16 cellular contexts compared by ENCODE assay signal in the genomic region with DNA sequence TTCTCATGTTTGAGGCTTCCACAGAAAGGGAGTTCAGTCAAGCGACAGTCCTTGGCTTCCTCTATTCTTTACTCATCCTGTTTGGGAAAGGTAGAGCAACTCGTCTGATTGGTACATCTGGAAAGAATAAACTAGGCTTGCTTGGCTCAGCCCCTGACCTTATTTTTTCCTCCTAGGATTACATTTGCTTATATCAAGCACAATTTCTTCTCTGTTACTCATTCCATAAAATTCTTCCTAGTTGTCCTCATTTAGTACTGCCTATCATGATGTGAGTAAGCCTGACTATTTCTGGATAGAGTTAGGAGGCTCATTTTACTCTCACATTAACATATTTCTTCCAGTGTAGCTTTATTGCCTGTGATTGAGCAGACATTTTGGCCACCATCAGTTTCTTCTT. TPM values are rescaled to one million over a fixed set of nuclear protein-coding genes. Genes with fewer than 3 reads are reported as not detected.
DNase-seq lines count a peak whose midpoint lies in the region; ATAC-seq and TF ChIP-seq lines count a peak whose summit lies in the region.
"Had no signal": no experiment of that assay in that cellular context is flagged by ENCODE, and none has a peak within 500 bp of the region (broad histone marks: within the 10 kb centered on the region; RNA-seq: fewer than 3 reads in every experiment).

No MANE protein-coding gene starts in this region.

- H3K4me3 ChIP-seq in SK-N-SH (ENCODE audit: low read depth in 2 of 2, low read length in 1 of 2) (no peak overlapping the region), smooth muscle cell (no peak overlapping the region)

- DNase-seq in EL (peak; percentile 56), SK-N-SH (no peak), fibroblast of the conjunctiva (ENCODE audit: low read depth) (peak; percentile 78), smooth muscle cell (lab: John Stamatoyannopoulos, UW; ENCODE audit: unreplicated experiment) (no peak), nucleus accumbens (lab: John Stamatoyannopoulos, UW) (no peak), midbrain (lab: John Stamatoyannopoulos, UW) (no peak)
- no peak for DNase-seq in stimulated activated CD4-positive, alpha-beta T cell treated with anti-CD3 and anti-CD28 coated beads, Interleukin-1b, Interleukin-23, amount 100 ng/mL, for 48 hours
- DNase-seq: activated CD4-positive, alpha-beta T cell treated with anti-CD3 and anti-CD28 coated beads, Interleukin-2, amount 10 ng/mL, durations not matched to agents 7 days and 5 days; activated T-cell treated with anti-CD3 and anti-CD28 coated beads, Interleukin-2, amount 50 U/mL, for 72 hours; anterior cingulate cortex; CD8-positive, alpha-beta T cell; islet precursor cell; KG1; NCI-H524 treated with DMSO at 0.1 percent for 48 hours; stimulated activated CD8-positive, alpha-beta memory T cell treated with anti-CD3 and anti-CD28 coated beads, Interleukin-4, amount 100 ng/mL, for 48 hours had no signal

- CTCF ChIA-PET in SK-N-SH (lab: Yijun Ruan, JAX), result no interaction called here

- ATAC-seq in GM19397 (IDR thresholded peaks at IDR 0.05; ENCODE audit: unreplicated experiment), result no peak
- ATAC-seq: CD8-positive, alpha-beta T cell had no signal

- peak in 1 of 2 experiments; percentile 21; a peak in 1 of 4 replicates for TF ChIP-seq EP300 in SK-N-SH (IDR thresholded peaks at IDR 0.05; ENCODE audit: borderline replicate concordance in 1 of 2, low read depth in 1 of 2, low read length in 1 of 2)

- no peaks in the 10 kb centered on the region for H3K9me2 ChIP-seq in SK-N-SH

- no peaks in the 10 kb centered on the region for H3K27me3 ChIP-seq in SK-N-SH (ENCODE audit: insufficient read depth)
- no peaks in the 10 kb centered on the region for H3K27me3 ChIP-seq in smooth muscle cell (ENCODE audit: low read depth)

- H3K9me3 ChIP-seq in SK-N-SH (no peaks in the 10 kb centered on the region), smooth muscle cell (replicated peaks; ENCODE audit: low read depth) (no peaks in the 10 kb centered on the region)

- TF ChIP-seq RAD21 in SK-N-SH (IDR thresholded peaks at IDR 0.05; ENCODE audit: low read length), result no peak

- H3F3A ChIP-seq in SK-N-SH (replicated peaks; ENCODE audit: insufficient read depth) (peaks cover 22% of the 10 kb centered on the region), smooth muscle cell (ENCODE audit: low read depth) (peaks cover 3% of the 10 kb centered on the region)

- H3K9ac ChIP-seq in SK-N-SH (no peak overlapping the region), smooth muscle cell (ENCODE audit: low read depth) (no peak overlapping the region)

- POLR2A ChIA-PET in SK-N-SH (lab: Yijun Ruan, JAX), result no interaction called here

- H3K79me2 ChIP-seq in SK-N-SH (ENCODE audit: insufficient read depth) (no peaks in the 10 kb centered on the region), smooth muscle cell (ENCODE audit: low read depth) (no peaks in the 10 kb centered on the region)

- H3K4me1 ChIP-seq in SK-N-SH (ENCODE audit: control insufficient read depth in 1 of 2, insufficient read depth in 2 of 2, low read depth in 1 of 2, low read length in 1 of 2) (no peaks in the 10 kb centered on the region), smooth muscle cell (ENCODE audit: low read depth) (no peaks in the 10 kb centered on the region)

- H4K20me1 ChIP-seq in SK-N-SH (ENCODE audit: insufficient read depth), result no peaks in the 10 kb centered on the region
- no peaks in the 10 kb centered on the region for H4K20me1 ChIP-seq in smooth muscle cell (ENCODE audit: low read depth)

- H3K36me3 ChIP-seq in SK-N-SH (replicated peaks in 1 of 2; ENCODE audit: control insufficient read depth in 1 of 2, insufficient read depth in 2 of 2, low read length in 1 of 2) (no peaks in the 10 kb centered on the region), smooth muscle cell (ENCODE audit: low read depth) (no peaks in the 10 kb centered on the region)

- 3% methylated on average over 2 of the region's 2 CpGs for WGBS in SK-N-SH (ENCODE audit: low lambda C conversion rate)
- WGBS in smooth muscle cell (ENCODE audit: low lambda C conversion rate), result 20% methylated on average over 2 of the region's 2 CpGs

- H3K27ac ChIP-seq in SK-N-SH (ENCODE audit: low read depth in 2 of 2, low read length in 1 of 2) (peak overlapping the region; percentile 47 to 84; a peak in 3 of 4 replicates), smooth muscle cell (ENCODE audit: low read depth) (peak overlapping the region; percentile 68)

- TF ChIP-seq CTCF in SK-N-SH (IDR thresholded peaks at IDR 0.05), result no peak
- TF ChIP-seq CTCF in smooth muscle cell (IDR thresholded peaks at IDR 0.05; ENCODE audit: borderline replicate concordance, insufficient read depth, poor library complexity, severe bottlenecking), result no peak

- H3K4me2 ChIP-seq in SK-N-SH (peak overlapping the region; percentile 27; the same call in 1 of the 2 replicates), smooth muscle cell (peak overlapping the region; percentile 34)

- peak overlapping the region; percentile 87 for H2AFZ ChIP-seq in SK-N-SH (ENCODE audit: low read depth)
- H2AFZ ChIP-seq in smooth muscle cell (ENCODE audit: low read depth), result no peak overlapping the region

TF ChIP-seq in SK-N-SH, 30 proteins besides CTCF, POLR2A, EP300 and RAD21:
- TF ChIP-seq RXRA (IDR thresholded peaks at IDR 0.05; ENCODE audit: borderline replicate concordance, low read depth), result peak; percentile 21; the same call in 1 of the 2 replicates
- peak; percentile 57 for TF ChIP-seq PBX3 (IDR thresholded peaks at IDR 0.05)
- TF ChIP-seq POLR2AphosphoS5 (IDR thresholded peaks at IDR 0.05; ENCODE audit: low read depth, low read length), result 0 out of 2 replicates have a peak, but pooled peaks have one; percentile 23
- TF ChIP-seq TCF12 (IDR thresholded peaks at IDR 0.05), result peak; percentile 80
- TF ChIP-seq, protein P1, sequence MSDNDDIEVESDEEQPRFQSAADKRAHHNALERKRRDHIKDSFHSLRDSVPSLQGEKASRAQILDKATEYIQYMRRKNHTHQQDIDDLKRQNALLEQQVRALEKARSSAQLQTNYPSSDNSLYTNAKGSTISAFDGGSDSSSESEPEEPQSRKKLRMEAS (IDR thresholded peaks at IDR 0.05; ENCODE audit: low read depth), result 0 out of 2 replicates have a peak, but pooled peaks have one; percentile 26
- no peak for TF ChIP-seq NFIC (IDR thresholded peaks at IDR 0.05; ENCODE audit: borderline replicate concordance)
- peak; percentile 37; the same call in 1 of the 2 replicates for TF ChIP-seq MEF2A (IDR thresholded peaks at IDR 0.05; ENCODE audit: borderline replicate concordance, low read depth)
- no peak for TF ChIP-seq RFX5 (IDR thresholded peaks at IDR 0.05; ENCODE audit: low read length)
- TF ChIP-seq FOSL2 (IDR thresholded peaks at IDR 0.05; ENCODE audit: borderline replicate concordance, low read depth), result peak; percentile 66
- TF ChIP-seq JUND (IDR thresholded peaks at IDR 0.05), result peak; percentile 55
TF ChIP-seq in SK-N-SH: peak in this region for 8.

RNA-seq across cellular contexts. Expression of gene CARNMT1, which starts 10.9 kb away (rescaled TPM):
- polyA plus RNA-seq in SK-N-SH (2012; rRNA removed), result 4.4 and 5.7 TPM in 2 replicates
- 5.9 and 6.9 TPM in 2 replicates for polyA plus RNA-seq in SK-N-SH (2012; cell fraction: cytosol; rRNA removed)
- 4.3 and 8.1 TPM in 2 replicates for polyA plus RNA-seq in SK-N-SH (2012; cell fraction: nucleus; rRNA removed)
- total RNA-seq in smooth muscle cell, result 18.8 and 30.6 TPM in 2 replicates
- 7.3 and 10.8 TPM in 2 replicates for polyA plus RNA-seq in smooth muscle cell

RNA-seq across cellular contexts. Expression of gene NMRK1, which starts 48.9 kb away (rescaled TPM):
- 8.4 and 9.7 TPM in 2 replicates for polyA plus RNA-seq in SK-N-SH (2012; rRNA removed)
- 9.7 and 11.0 TPM in 2 replicates for polyA plus RNA-seq in SK-N-SH (2012; cell fraction: cytosol; rRNA removed)
- 8.9 and 16.3 TPM in 2 replicates for polyA plus RNA-seq in SK-N-SH (2012; cell fraction: nucleus; rRNA removed)
- total RNA-seq in smooth muscle cell, result 12.3 and 20.4 TPM in 2 replicates
- 14.1 and 16.4 TPM in 2 replicates for polyA plus RNA-seq in smooth muscle cell

RNA-seq across cellular contexts. Expression of gene OSTF1, which starts 49.3 kb away (rescaled TPM):
- polyA plus RNA-seq in SK-N-SH (2012; rRNA removed), result 9.5 and 12.2 TPM in 2 replicates
- polyA plus RNA-seq in SK-N-SH (2012; cell fraction: cytosol; rRNA removed), result 14.1 and 14.3 TPM in 2 replicates
- polyA plus RNA-seq in SK-N-SH (2012; cell fraction: nucleus; rRNA removed), result 2.2 and 4.3 TPM in 2 replicates
- 41.5 and 44.5 TPM in 2 replicates for total RNA-seq in smooth muscle cell
- 40.6 and 44.2 TPM in 2 replicates for polyA plus RNA-seq in smooth muscle cell

Comparison
In these comparisons a context has a peak if more than half of its experiments do, and no peak if none do; other contexts are left out.
1. DNase-seq: peak in EL (single experiment) and fibroblast of the conjunctiva (single experiment); none in SK-N-SH (single experiment), smooth muscle cell (single experiment), nucleus accumbens (0 of 56), stimulated activated CD4-positive, alpha-beta T cell treated with anti-CD3 and anti-CD28 coated beads, Interleukin-1b, Interleukin-23, amount 100 ng/mL, for 48 hours (single experiment) and midbrain (single experiment).